ENCODE assay signal across 24 cellular contexts in the genomic region with DNA sequence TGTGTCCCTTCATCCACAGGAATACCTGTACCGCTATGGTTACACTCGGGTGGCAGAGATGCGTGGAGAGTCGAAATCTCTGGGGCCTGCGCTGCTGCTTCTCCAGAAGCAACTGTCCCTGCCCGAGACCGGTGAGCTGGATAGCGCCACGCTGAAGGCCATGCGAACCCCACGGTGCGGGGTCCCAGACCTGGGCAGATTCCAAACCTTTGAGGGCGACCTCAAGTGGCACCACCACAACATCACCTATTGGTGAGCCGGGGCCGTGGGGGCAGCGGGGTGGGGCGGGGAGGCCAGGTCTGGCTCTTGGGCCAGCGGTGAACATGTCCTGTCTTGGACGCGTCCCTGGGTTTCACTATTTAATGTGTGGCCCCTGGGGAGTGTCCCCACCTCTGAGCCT. TPM values are rescaled to one million over a fixed set of nuclear protein-coding genes. Genes with fewer than 3 reads are reported as not detected.
DNase-seq lines count a peak whose midpoint lies in the region; ATAC-seq, FAIRE-seq and TF ChIP-seq lines count a peak whose summit lies in the region.
"Had no signal": no experiment of that assay in that cellular context is flagged by ENCODE, and none has a peak within 500 bp of the region (broad histone marks: within the 10 kb centered on the region; RNA-seq: fewer than 3 reads in every experiment).

No MANE protein-coding gene starts in this region.

- H3K9ac ChIP-seq in endodermal cell (ENCODE audit: extremely low read depth, low read length, poor library complexity, severe bottlenecking) = no peak overlapping the region
- H3K9ac ChIP-seq: BLaER1, KMS-11 had no signal

- no peak for ATAC-seq in CD4-positive, CD25-positive, alpha-beta regulatory T cell (ENCODE audit: low read depth in 2 of 2)
- no peak for ATAC-seq in HG03196 (IDR thresholded peaks at IDR 0.05; ENCODE audit: unreplicated experiment)

- TF ChIP-seq CTCF in endodermal cell (conservative IDR thresholded peaks at IDR 0.05) (no peak), neutrophil (IDR thresholded peaks at IDR 0.05) (no peak)

- no peak overlapping the region for H3K27ac ChIP-seq in CD4-positive, CD25-positive, alpha-beta regulatory T cell (ENCODE audit: insufficient read depth, low read length, poor library complexity, severe bottlenecking)
- no peak overlapping the region for H3K27ac ChIP-seq in endodermal cell (ENCODE audit: low read depth, low read length)
- peak overlapping the region; percentile 97 for H3K27ac ChIP-seq in neutrophil
- H3K27ac ChIP-seq: BLaER1, breast epithelium, epithelial cell of prostate, KMS-11, prostate gland, sigmoid colon had no signal

- 92 to 98% methylated on average over 15 to 20 of the region's 20 CpGs for WGBS in endodermal cell (ENCODE audit: insufficient coverage in 1 of 2, insufficient read length in 1 of 2), 2 experiments

- H3K36me3 Mint-ChIP-seq in CD4-positive, CD25-positive, alpha-beta regulatory T cell = no peaks in the 10 kb centered on the region
- no peaks in the 10 kb centered on the region for H3K36me3 Mint-ChIP-seq in IgD-negative memory B cell
- no peaks in the 10 kb centered on the region for H3K36me3 Mint-ChIP-seq in endodermal cell (ENCODE audit: low read depth)
- H3K36me3 Mint-ChIP-seq: type B pancreatic cell had no signal

- no peak for DNase-seq in CD4-positive, CD25-positive, alpha-beta regulatory T cell
- DNase-seq in endodermal cell (peak; percentile 50), NCI-H1436 (lab: John Stamatoyannopoulos, UW) (no peak), GM12892 (ENCODE audit: insufficient read length) (no peak)
- DNase-seq: anterior cingulate cortex, hippocampal formation, left cardiac atrium, MG63, NCI-H2029 treated with DMSO at 0.1 percent for 48 hours, sigmoid colon had no signal

- peak overlapping the region in 1 of 3 donors; percentile 50 for H3K27ac Mint-ChIP-seq in CD4-positive, CD25-positive, alpha-beta regulatory T cell
- H3K27ac Mint-ChIP-seq in IgD-negative memory B cell (peak overlapping the region in 2 of 3 donors; percentile 17 to 23), endodermal cell (no peak overlapping the region)
- H3K27ac Mint-ChIP-seq: activated naive CD4-positive, alpha-beta T cell treated with anti-CD3 and anti-CD28 coated beads, Interleukin-2, amount 50 U/mL, for 72 hours; type B pancreatic cell had no signal

- peaks cover 72% of the 10 kb centered on the region for H3K4me1 ChIP-seq in CD4-positive, CD25-positive, alpha-beta regulatory T cell (ENCODE audit: control insufficient read depth, insufficient read depth, low read length, poor library complexity, severe bottlenecking)
- H3K4me1 ChIP-seq in endodermal cell (ENCODE audit: control insufficient read depth, insufficient read depth, low read length) = peaks cover 4% of the 10 kb centered on the region
- H3K4me1 ChIP-seq in neutrophil (ENCODE audit: control insufficient read depth in 1 of 2, insufficient read depth in 1 of 2, low read depth in 1 of 2, low read length in 1 of 2) = peaks cover 98 to 99% of the 10 kb centered on the region in 2 experiments
- H3K4me1 ChIP-seq: breast epithelium, prostate gland had no signal

- no peak overlapping the region for H3K4me3 ChIP-seq in CD4-positive, CD25-positive, alpha-beta regulatory T cell (ENCODE audit: low read depth, low read length)
- H3K4me3 ChIP-seq in endodermal cell (ENCODE audit: low read length) = no peak overlapping the region
- peak overlapping the region; percentile 80 to 82 for H3K4me3 ChIP-seq in neutrophil (ENCODE audit: low read depth in 1 of 2, low read length in 1 of 2)
- H3K4me3 ChIP-seq: HAP-1, lung, MG63, prostate gland, sigmoid colon had no signal

- H3K36me3 ChIP-seq in CD4-positive, CD25-positive, alpha-beta regulatory T cell (ENCODE audit: control insufficient read depth, insufficient read depth, low read length) = no peaks in the 10 kb centered on the region
- H3K36me3 ChIP-seq in endodermal cell (ENCODE audit: control insufficient read depth, insufficient read depth, low read length) (no peaks in the 10 kb centered on the region), neutrophil (peaks cover 38% of the 10 kb centered on the region)
- H3K36me3 ChIP-seq: BLaER1, breast epithelium, HAP-1, MG63, prostate gland, sigmoid colon had no signal

- H3K4me1 Mint-ChIP-seq in CD4-positive, CD25-positive, alpha-beta regulatory T cell = peaks cover 18 to 83% (median 60%) of the 10 kb centered on the region in 4 donors
- H3K4me1 Mint-ChIP-seq in IgD-negative memory B cell (peaks cover 36 to 48% (median 44%) of the 10 kb centered on the region in 3 donors), endodermal cell (peaks cover 15% of the 10 kb centered on the region)

- TF ChIP-seq POLR2A in GM12892 (IDR thresholded peaks at IDR 0.05; ENCODE audit: low read depth, low read length) = no peak

- peaks cover 71% of the 10 kb centered on the region for H3K27me3 Mint-ChIP-seq in CD4-positive, CD25-positive, alpha-beta regulatory T cell
- H3K27me3 Mint-ChIP-seq in IgD-negative memory B cell (peaks cover 57% of the 10 kb centered on the region), endodermal cell (ENCODE audit: insufficient read depth) (peaks cover 46% of the 10 kb centered on the region)

- peak overlapping the region; percentile 35 to 71 (median 50) for H3K4me3 Mint-ChIP-seq in CD4-positive, CD25-positive, alpha-beta regulatory T cell
- H3K4me3 Mint-ChIP-seq in IgD-negative memory B cell = peak overlapping the region in 3 of 4 donors; percentile 48 to 89 (median 57)
- H3K4me3 Mint-ChIP-seq in endodermal cell = no peak overlapping the region
- H3K4me3 Mint-ChIP-seq: type B pancreatic cell had no signal

- FAIRE-seq in GM12892 (lab: Jason Lieb, UNC) = no peak

- H3K9me3 ChIP-seq in CD4-positive, CD25-positive, alpha-beta regulatory T cell (ENCODE audit: control insufficient read depth in 2 of 2, low read length in 2 of 2) = no peaks in the 10 kb centered on the region
- H3K9me3 ChIP-seq in endodermal cell (ENCODE audit: control insufficient read depth, low read length) = no peaks in the 10 kb centered on the region
- no peaks in the 10 kb centered on the region for H3K9me3 ChIP-seq in neutrophil
- H3K9me3 ChIP-seq: breast epithelium, HAP-1, MG63, prostate gland, sigmoid colon had no signal

- H3K27me3 ChIP-seq in CD4-positive, CD25-positive, alpha-beta regulatory T cell (ENCODE audit: control insufficient read depth, insufficient read depth, low read length) = peaks cover 7% of the 10 kb centered on the region
- H3K27me3 ChIP-seq in endodermal cell (ENCODE audit: control insufficient read depth, insufficient read depth, low read length, poor library complexity, severe bottlenecking) (peaks cover 5% of the 10 kb centered on the region), neutrophil (no peaks in the 10 kb centered on the region)

- H3K9me3 Mint-ChIP-seq in CD4-positive, CD25-positive, alpha-beta regulatory T cell = peaks cover 0 to 7% (median 0%) of the 10 kb centered on the region in 7 donors
- peaks cover 0 to 8% (median 0%) of the 10 kb centered on the region in 3 donors for H3K9me3 Mint-ChIP-seq in IgD-negative memory B cell
- H3K9me3 Mint-ChIP-seq in endodermal cell = no peaks in the 10 kb centered on the region
- H3K9me3 Mint-ChIP-seq: type B pancreatic cell had no signal

RNA-seq across cellular contexts. Expression of a gene that starts 1.1 kb away (rescaled TPM):
- total RNA-seq in CD4-positive, CD25-positive, alpha-beta regulatory T cell = 4.9 TPM
- not detected for polyA plus RNA-seq in CD4-positive, CD25-positive, alpha-beta regulatory T cell
- polyA plus RNA-seq in IgD-negative memory B cell = not detected
- total RNA-seq in endodermal cell = under 1 TPM; 0.15 to 0.29 TPM
- polyA plus RNA-seq in endodermal cell (2013, experiment 1 of 2) = 0.32 TPM
- polyA plus RNA-seq in endodermal cell (2013, experiment 2 of 2) = 0.83 TPM
- 0.15 TPM for polyA plus RNA-seq in GM12892 (2012; ENCODE audit: missing spikeins)
- polyA plus RNA-seq: AG04450 had no signal

RNA-seq across cellular contexts. Expression of a gene that starts 19.2 kb away (rescaled TPM):
- total RNA-seq in CD4-positive, CD25-positive, alpha-beta regulatory T cell = not detected
- polyA plus RNA-seq in CD4-positive, CD25-positive, alpha-beta regulatory T cell = not detected
- polyA plus RNA-seq in IgD-negative memory B cell = 0.11 TPM
- total RNA-seq in endodermal cell = 10 to 100 TPM in 1 of 2 donors, 1 to 10 TPM in 1; 5.7 to 10.2 TPM
- polyA plus RNA-seq in endodermal cell (2013, experiment 1 of 2) = 7.2 TPM
- 7.4 TPM for polyA plus RNA-seq in endodermal cell (2013, experiment 2 of 2)
- polyA plus RNA-seq in GM12892 (2012; ENCODE audit: missing spikeins) = 2.3 TPM
- total RNA-seq: subcutaneous adipose tissue had no signal
- polyA plus RNA-seq: lung had no signal

RNA-seq across cellular contexts. Expression of a gene that starts 37.8 kb away (rescaled TPM):
- total RNA-seq in CD4-positive, CD25-positive, alpha-beta regulatory T cell = 137 TPM
- polyA plus RNA-seq in CD4-positive, CD25-positive, alpha-beta regulatory T cell = 10 to 100 TPM in 3 of 4 donors, 1 to 10 TPM in 1; 8.2 to 15.1 (median 12.0) TPM
- 15.1 TPM for polyA plus RNA-seq in IgD-negative memory B cell
- total RNA-seq in endodermal cell = 10 to 100 TPM; 18.3 to 21.0 TPM
- polyA plus RNA-seq in endodermal cell (2013, experiment 1 of 2) = 14.5 TPM
- polyA plus RNA-seq in endodermal cell (2013, experiment 2 of 2) = 12.8 TPM
- polyA plus RNA-seq in GM12892 (2012; ENCODE audit: missing spikeins) = 10.0 TPM

Comparison
In these comparisons a context has a peak if more than half of its experiments do, and no peak if none do; other contexts are left out.
1. H3K4me3 ChIP-seq: peak in neutrophil (2 of 2); none in CD4-positive, CD25-positive, alpha-beta regulatory T cell (single experiment) and endodermal cell (single experiment).